ENCODE assay signal across 8 cellular contexts in genomic region chr10:30437039-30437781, GRCh38. TPM values are rescaled to one million over a fixed set of nuclear protein-coding genes. Genes with fewer than 3 reads are reported as not detected.
DNase-seq lines count a peak whose midpoint lies in the region; ATAC-seq and TF ChIP-seq lines count a peak whose summit lies in the region.

No MANE protein-coding gene starts in this region.

- H3K27ac ChIP-seq in MM.1S (ENCODE audit: low read length) (peak overlapping the region; percentile 89), mesodermal cell (ENCODE audit: low read depth, low read length, severe bottlenecking) (peak overlapping the region; percentile 65)

- no peaks in the 10 kb centered on the region for H4K20me1 ChIP-seq in MM.1S (ENCODE audit: insufficient read depth, low read length)

- H3K4me1 ChIP-seq in MM.1S (ENCODE audit: low read length) (peaks cover 20% of the 10 kb centered on the region), mesodermal cell (ENCODE audit: control insufficient read depth, insufficient read depth, low read length, poor library complexity, severe bottlenecking) (peaks cover 15% of the 10 kb centered on the region)

- peak overlapping the region; percentile 88 for H3K4me2 ChIP-seq in MM.1S (ENCODE audit: low read depth, low read length)

- H3F3A ChIP-seq in MM.1S (ENCODE audit: insufficient read depth, low read length): peaks cover 51% of the 10 kb centered on the region

- peak; percentile 44 for DNase-seq in Daoy (ENCODE audit: low read depth)
- peak; percentile 62 for DNase-seq in MM.1S
- peak; percentile 66 for DNase-seq in astrocyte of the spinal cord (ENCODE audit: low read depth, low spot score)
- DNase-seq in NCI-H446 treated with DMSO at 0.1 percent for 48 hours (lab: John Stamatoyannopoulos, UW): no peak
- DNase-seq in COR-L47 (lab: John Stamatoyannopoulos, UW): no peak

- 50 to 55% methylated on average over 9 to 11 of the region's 13 CpGs for WGBS in mesodermal cell (ENCODE audit: insufficient coverage in 2 of 2), 2 experiments

- in situ Hi-C loops in astrocyte of the spinal cord (cut with HindIII; ENCODE audit: low sequenced_read_pairs): no loop called here

- no peak for TF ChIP-seq CTCF in MM.1S (IDR thresholded peaks at IDR 0.05; ENCODE audit: low read length)
- TF ChIP-seq CTCF in astrocyte of the spinal cord (IDR thresholded peaks at IDR 0.05; ENCODE audit: low read depth, low read length): no peak

- H3K9me3 ChIP-seq in MM.1S (replicated peaks; ENCODE audit: insufficient read depth, low read length) (no peaks in the 10 kb centered on the region), mesodermal cell (ENCODE audit: control insufficient read depth, low read length) (no peaks in the 10 kb centered on the region)

- ATAC-seq in HG03139 (IDR thresholded peaks at IDR 0.05; ENCODE audit: unreplicated experiment): no peak
- no peak for ATAC-seq in GM18861 (IDR thresholded peaks at IDR 0.05; ENCODE audit: unreplicated experiment)

- H3K9me2 ChIP-seq in MM.1S (replicated peaks; ENCODE audit: insufficient read depth, low read length): no peaks in the 10 kb centered on the region

- H3K36me3 ChIP-seq in MM.1S (replicated peaks; ENCODE audit: insufficient read depth, low read length) (no peaks in the 10 kb centered on the region), mesodermal cell (ENCODE audit: control insufficient read depth, insufficient read depth, low read length) (peaks cover 31% of the 10 kb centered on the region)

- peak overlapping the region; percentile 52; the same call in 1 of the 2 replicates for H2AFZ ChIP-seq in MM.1S (ENCODE audit: low read length)

- peaks cover 49% of the 10 kb centered on the region for H3K79me2 ChIP-seq in MM.1S (ENCODE audit: low read length)

- no peaks in the 10 kb centered on the region for H3K27me3 ChIP-seq in MM.1S (replicated peaks; ENCODE audit: insufficient read depth, low read length)

- peak overlapping the region; percentile 61 for H3K4me3 ChIP-seq in MM.1S (ENCODE audit: low read length)
- peak overlapping the region; percentile 10 for H3K4me3 ChIP-seq in astrocyte of the spinal cord (ENCODE audit: low read depth, low read length)
- H3K4me3 ChIP-seq in mesodermal cell (ENCODE audit: extremely low read depth, insufficient read depth, low read length, poor library complexity, severe bottlenecking): peak overlapping the region; percentile 93

- H3K9ac ChIP-seq in MM.1S (ENCODE audit: low read length): peak overlapping the region; percentile 68

RNA-seq across cellular contexts. Expression of gene MAP3K8, which starts 3.2 kb away (rescaled TPM):
- total RNA-seq in Daoy (2014; rRNA removed; shearing (Covaris generic)): 2.9 and 3.6 TPM in 2 replicates
- 7.6 TPM for polyA plus RNA-seq in mesodermal cell (2013, experiment 1 of 2)
- 8.9 TPM for polyA plus RNA-seq in mesodermal cell (2013, experiment 2 of 2)

Comparison
In these comparisons a context has a peak if more than half of its experiments do, and no peak if none do; other contexts are left out.
1. DNase-seq: peak in Daoy (single experiment), MM.1S (single experiment) and astrocyte of the spinal cord (single experiment); none in NCI-H446 treated with DMSO at 0.1 percent for 48 hours (single experiment) and COR-L47 (single experiment).
2. H3K4me3 ChIP-seq: peak in every context shown above with its lines; median percentile 93 in mesodermal cell; 61 in MM.1S; 10 in astrocyte of the spinal cord.